In the genomic region with DNA sequence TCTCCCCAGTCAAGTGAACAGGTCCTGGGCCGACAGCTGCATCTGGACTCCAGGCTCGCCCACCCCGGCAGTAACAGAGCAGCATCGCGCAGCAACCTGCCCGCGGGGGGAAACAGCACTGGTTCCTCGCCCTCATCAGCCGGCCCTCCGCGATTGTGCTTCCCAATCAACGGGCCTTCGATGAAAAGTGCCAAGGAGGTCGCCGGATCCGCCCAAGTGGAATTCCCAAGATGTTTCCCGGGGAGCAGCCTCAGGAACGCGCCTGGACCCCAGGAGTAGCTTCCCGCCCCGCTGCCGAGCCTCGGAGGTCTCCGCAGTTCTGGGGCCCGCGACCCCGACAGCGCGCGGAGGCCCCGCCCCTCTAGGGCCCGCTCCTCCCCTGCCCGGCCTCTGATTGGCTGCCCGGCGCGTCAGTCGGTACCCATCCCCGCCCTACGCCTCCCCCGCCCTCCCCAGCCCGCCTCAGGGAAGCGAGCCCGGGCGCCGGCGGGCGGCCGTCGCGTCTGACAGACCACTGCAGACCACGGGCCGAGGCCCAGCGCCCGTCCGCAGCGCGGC, we compare ENCODE assay signal across 8 cellular contexts. TPM values are rescaled to one million over a fixed set of nuclear protein-coding genes. Genes with fewer than 3 reads are reported as not detected.
DNase-seq lines count a peak whose midpoint lies in the region; ATAC-seq and TF ChIP-seq lines count a peak whose summit lies in the region.

A gene (plus strand): TSS at position 460 of the 558 bp plus-strand sequence. CDS start 103 bp downstream, outside the sequence.

- no peaks in the 10 kb centered on the region for H3K4me1 ChIP-seq in iPS DF 6.9 (ENCODE audit: control insufficient read depth, insufficient read depth, low read length)
- no peaks in the 10 kb centered on the region for H3K4me1 ChIP-seq in Karpas-422 (ENCODE audit: low read length)

- peak; percentile 98 for ATAC-seq in GM18505 (IDR thresholded peaks at IDR 0.05; ENCODE audit: unreplicated experiment)
- peak; percentile 99 for ATAC-seq in HG02885 (IDR thresholded peaks at IDR 0.05; ENCODE audit: poor library complexity, unreplicated experiment)

- DNase-seq in NCI-H2029 (lab: John Stamatoyannopoulos, UW) (peak; percentile 70), T1000 (lab: John Stamatoyannopoulos, UW) (peak; percentile 57), astrocyte of the cerebellum (ENCODE audit: low read depth) (peak; percentile 34), iPS DF 6.9 (ENCODE audit: low read depth, low spot score) (peak; percentile 33), skeletal muscle cell (ENCODE audit: low read depth) (peak; percentile 16), Karpas-422 (no peak)

- no peaks in the 10 kb centered on the region for H4K20me1 ChIP-seq in Karpas-422 (ENCODE audit: insufficient read depth, low read depth, low read length)

- peak within 1 kb of the TSS; percentile 48 for H3K4me3 ChIP-seq in astrocyte of the cerebellum (ENCODE audit: low read depth, low read length)
- peak within 1 kb of the TSS; percentile 79 for H3K4me3 ChIP-seq in iPS DF 6.9 (ENCODE audit: low read length)
- peak within 1 kb of the TSS; percentile 46 for H3K4me3 ChIP-seq in skeletal muscle cell (ENCODE audit: low read depth, low read length)
- H3K4me3 ChIP-seq in Karpas-422 (ENCODE audit: low read length): no peak within 1 kb of the TSS

- H3K27me3 ChIP-seq in iPS DF 6.9 (ENCODE audit: control insufficient read depth, insufficient read depth, low read length) (peaks cover 3% of the 10 kb centered on the region), Karpas-422 (ENCODE audit: low read length) (no peaks in the 10 kb centered on the region)

- H3K9me3 ChIP-seq in iPS DF 6.9 (ENCODE audit: control insufficient read depth, insufficient read depth, low read length) (no peaks in the 10 kb centered on the region), Karpas-422 (ENCODE audit: low read length) (peaks cover 2% of the 10 kb centered on the region; the same call in 1 of the 2 replicates)

- H3K9me2 ChIP-seq in Karpas-422 (replicated peaks; ENCODE audit: insufficient read depth, low read length): no peaks in the 10 kb centered on the region

- WGBS in iPS DF 6.9 (ENCODE audit: insufficient coverage, insufficient read length): no CpG with 5 or more reads among the region's 57 CpGs

- no peaks in the 10 kb centered on the region for H3K36me3 ChIP-seq in iPS DF 6.9 (ENCODE audit: control insufficient read depth, insufficient read depth, low read length)
- H3K36me3 ChIP-seq in Karpas-422 (ENCODE audit: insufficient read depth, low read length): no peaks in the 10 kb centered on the region

- H3K9ac ChIP-seq in Karpas-422 (ENCODE audit: low read length): no peak within 1 kb of the TSS

- no peaks in the 10 kb centered on the region for H3K79me2 ChIP-seq in Karpas-422 (ENCODE audit: low read length)

- in situ Hi-C loops in astrocyte of the cerebellum (cut with HindIII; ENCODE audit: low sequenced_read_pairs): no loop called here

- TF ChIP-seq CTCF in astrocyte of the cerebellum (IDR thresholded peaks at IDR 0.05; ENCODE audit: low read depth, low read length, missing control alignments): no peak

- TF ChIP-seq POLR2A in GM18505 (IDR thresholded peaks at IDR 0.05; ENCODE audit: borderline replicate concordance, extremely low read depth, insufficient read depth, insufficient read length): no peak

- no peak within 1 kb of the TSS for H3K27ac ChIP-seq in iPS DF 6.9 (ENCODE audit: low read length)
- no peak within 1 kb of the TSS for H3K27ac ChIP-seq in Karpas-422 (ENCODE audit: low read length)

- H2AFZ ChIP-seq in Karpas-422 (ENCODE audit: low read length): no peak within 1 kb of the TSS

- H3K4me2 ChIP-seq in Karpas-422 (ENCODE audit: low read depth, low read length, poor library complexity, severe bottlenecking): no peak within 1 kb of the TSS

RNA-seq across cellular contexts. Expression of the gene that starts here (rescaled TPM):
- not detected in 2 replicates for total RNA-seq in Karpas-422 (2014; rRNA removed; shearing (Covaris generic); ENCODE audit: low replicate concordance)
